Comparison of ENCODE assay signal across 8 cellular contexts in the genomic region with DNA sequence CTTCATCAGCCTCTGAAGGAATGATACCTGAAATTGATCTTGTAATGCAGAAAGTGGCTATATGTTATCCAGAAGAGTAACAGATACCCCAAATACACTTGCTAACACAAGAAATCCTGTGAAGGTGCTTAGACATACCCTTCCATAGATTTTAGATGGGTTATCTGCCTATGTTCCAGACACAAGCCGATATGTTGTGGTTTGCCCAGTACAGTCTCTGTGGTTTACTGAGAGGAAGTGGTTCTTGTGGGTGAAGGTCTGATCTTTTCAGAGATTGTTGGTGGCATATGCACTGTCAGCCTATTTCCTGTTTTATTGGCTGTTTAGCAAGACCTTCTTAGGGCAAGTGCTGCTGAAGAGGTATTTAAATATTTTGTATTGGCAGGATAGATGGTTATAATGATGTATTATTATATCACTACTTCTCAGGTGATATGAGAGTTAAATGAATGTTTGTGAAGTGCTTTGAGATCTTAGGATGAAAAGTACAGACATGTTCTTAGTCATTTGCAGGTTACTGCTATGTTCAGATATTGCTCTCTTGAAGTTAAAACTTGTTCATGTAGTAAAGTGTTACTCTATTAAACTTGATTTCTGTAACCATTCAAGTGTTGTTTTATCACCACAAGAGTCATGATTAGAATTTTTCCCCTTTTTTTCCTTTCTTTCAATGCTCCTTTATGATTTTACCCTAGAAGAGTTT. TPM values are rescaled to one million over a fixed set of nuclear protein-coding genes. Genes with fewer than 3 reads are reported as not detected.
DNase-seq lines count a peak whose midpoint lies in the region; ATAC-seq and TF ChIP-seq lines count a peak whose summit lies in the region.

No MANE protein-coding gene starts in this region.

- H3K4ac ChIP-seq in mesendoderm (ENCODE audit: low read depth, low read length), result no peak overlapping the region

- 37 to 47% methylated on average over 1 of the region's 1 CpG for WGBS in esophagus squamous epithelium, 2 donors
- WGBS in mesendoderm (ENCODE audit: extremely low coverage, insufficient coverage, low lambda C conversion rate), result no CpG with 5 or more reads among the region's 1 CpG

- no peak overlapping the region for H3K9ac ChIP-seq in mesendoderm (ENCODE audit: low read length)

- no peak overlapping the region for H2BK120ac ChIP-seq in mesendoderm (ENCODE audit: low read depth, low read length)

- H3K79me1 ChIP-seq in mesendoderm (ENCODE audit: low read length), result peaks cover 8% of the 10 kb centered on the region

- no peak overlapping the region for H3K23ac ChIP-seq in mesendoderm (ENCODE audit: low read length)

- H3K27ac ChIP-seq in esophagus squamous epithelium (peak overlapping the region in 1 of 4 donors; percentile 34), mesendoderm (ENCODE audit: low read depth, low read length) (no peak overlapping the region)

- H2AK5ac ChIP-seq in mesendoderm (ENCODE audit: low read length), result no peak overlapping the region

- peaks cover 40 to 54% (median 42%) of the 10 kb centered on the region in 3 donors for H3K4me1 Mint-ChIP-seq in T-cell

- POLR2A ChIA-PET in GM10248 (lab: Yijun Ruan, JAX), result no interaction called here
- POLR2A ChIA-PET in T-cell (lab: Charles Lee), result no interaction called here

- intact Hi-C loops in posterior cingulate gyrus (cut with DNase I), result no loop called here
- intact Hi-C loops in esophagus squamous epithelium (cut with DNase I), result loop anchor here (10.0 kb wide), 1 partner anchor 70 kb away; no protein-coding TSS in a partner anchor

- H3K9me3 Mint-ChIP-seq in T-cell, result no peaks in the 10 kb centered on the region

- peak; percentile 78 for ATAC-seq in HG03442 (IDR thresholded peaks at IDR 0.05; ENCODE audit: unreplicated experiment)
- peak; percentile 83 to 97 (median 92) for ATAC-seq in T-cell (replicated peaks in 1 of 4)

- no peak overlapping the region for H4K5ac ChIP-seq in mesendoderm (ENCODE audit: low read length)

- peak overlapping the region; percentile 46 to 54 (median 47) for H3K4me3 Mint-ChIP-seq in T-cell

- H3K18ac ChIP-seq in mesendoderm (ENCODE audit: low read length), result no peak overlapping the region

- H3K4me1 ChIP-seq in esophagus squamous epithelium, result peaks cover 5 to 100% (median 62%) of the 10 kb centered on the region in 3 donors
- H3K4me1 ChIP-seq in mesendoderm (ENCODE audit: control insufficient read depth, low read depth, low read length), result peaks cover 1% of the 10 kb centered on the region

- H4K8ac ChIP-seq in mesendoderm (ENCODE audit: low read depth, low read length), result no peak overlapping the region

- peaks cover 27% of the 10 kb centered on the region for H3K79me2 ChIP-seq in mesendoderm (ENCODE audit: control insufficient read depth, insufficient read depth, low read length)

- no peaks in the 10 kb centered on the region for H3K36me3 ChIP-seq in esophagus squamous epithelium
- H3K36me3 ChIP-seq in mesendoderm (ENCODE audit: control insufficient read depth, insufficient read depth, low read length), result no peaks in the 10 kb centered on the region

- H3K27me3 Mint-ChIP-seq in T-cell, result peaks cover 54 to 61% of the 10 kb centered on the region in 2 donors

- TF ChIP-seq POLR2A in esophagus squamous epithelium (IDR thresholded peaks at IDR 0.05), result no peak

- H3K36me3 Mint-ChIP-seq in T-cell, result no peaks in the 10 kb centered on the region

- no peak overlapping the region for H3K56ac ChIP-seq in mesendoderm (ENCODE audit: low read length)

- no peak overlapping the region for H3K4me3 ChIP-seq in esophagus squamous epithelium
- no peak overlapping the region for H3K4me3 ChIP-seq in mesendoderm (ENCODE audit: low read length)

- H3K27me3 ChIP-seq in esophagus squamous epithelium, result no peaks in the 10 kb centered on the region
- no peaks in the 10 kb centered on the region for H3K27me3 ChIP-seq in mesendoderm (ENCODE audit: insufficient read depth, low read length, poor library complexity)

- no peak overlapping the region for H3K4me2 ChIP-seq in mesendoderm (ENCODE audit: low read length)

- TF ChIP-seq CTCF in GM10248 (IDR thresholded peaks at IDR 0.05; ENCODE audit: control extremely low read depth, extremely low read depth, low read depth, missing control alignments) (no peak), GM20000 (IDR thresholded peaks at IDR 0.05; ENCODE audit: extremely low read depth, missing control alignments) (no peak), esophagus squamous epithelium (IDR thresholded peaks at IDR 0.05) (no peak)

- H3K9me3 ChIP-seq in esophagus squamous epithelium, result no peaks in the 10 kb centered on the region

- no peak overlapping the region for H2BK5ac ChIP-seq in mesendoderm (ENCODE audit: low read length)

- DNase-seq in GM10248 (ENCODE audit: extremely low spot score) (peak; percentile 63), GM20000 (ENCODE audit: low spot score) (peak; percentile 57), T-cell (peak in 23 of 34 experiments; percentile 8 to 58 (median 33)), foreskin melanocyte (peak; percentile 70), posterior cingulate gyrus (no peak), esophagus squamous epithelium (lab: John Stamatoyannopoulos, UW) (no peak), mesendoderm (no peak)

- no peak overlapping the region for H2BK15ac ChIP-seq in mesendoderm (replicated peaks; ENCODE audit: low read depth)

- no peak overlapping the region for H3K27ac Mint-ChIP-seq in T-cell

- CTCF ChIA-PET in GM10248 (lab: Yijun Ruan, JAX) (no interaction called here), T-cell (lab: Charles Lee) (interaction anchor here in 1 of 2 donors (1.1 kb wide), 1 partner anchor 9 kb away, joined by 6 read pairs; no protein-coding TSS in a partner anchor)

RNA-seq across cellular contexts. Expression of a gene that starts 8.2 kb away (rescaled TPM):
- total RNA-seq in T-cell (10 to 100 TPM in 2 of 5 donors, 1 to 10 TPM in 3; 4.8 to 12.8 (median 8.0) TPM), esophagus squamous epithelium (100 to 1,000 TPM in 1 of 4 donors, 10 to 100 TPM in 3; 57.4 to 106 (median 70.7) TPM)
- 12.6 TPM for polyA plus RNA-seq in mesendoderm (2013, experiment 1 of 2)
- 12.6 TPM for polyA plus RNA-seq in mesendoderm (2013, experiment 2 of 2)

RNA-seq across cellular contexts. Expression of a gene that starts 19.4 kb away (rescaled TPM):
- under 1 TPM in 3 of 5 donors, not detected in 2; 0.39 to 0.73 (median 0.61) TPM for total RNA-seq in T-cell
- 1 to 10 TPM in 1 of 4 donors, under 1 TPM in 3; 0.23 to 3.2 (median 0.43) TPM for total RNA-seq in esophagus squamous epithelium
- 3.3 TPM for polyA plus RNA-seq in mesendoderm (2013, experiment 1 of 2)
- polyA plus RNA-seq in mesendoderm (2013, experiment 2 of 2), result 3.5 TPM

Comparison
In these comparisons a context has a peak if more than half of its experiments do, and no peak if none do; other contexts are left out.
1. DNase-seq: peak in GM10248 (single experiment), GM20000 (single experiment), T-cell (23 of 34) and foreskin melanocyte (single experiment); none in posterior cingulate gyrus (0 of 10), esophagus squamous epithelium (single experiment) and mesendoderm (single experiment).
2. RNA of a gene that starts 8.2 kb away (total RNA-seq): 57.4 to 106 TPM in esophagus squamous epithelium; 4.8 to 12.8 TPM in T-cell; every median in the first group is over 4 times any median in the second.